8 cellular contexts compared by ENCODE assay signal in the genomic region with DNA sequence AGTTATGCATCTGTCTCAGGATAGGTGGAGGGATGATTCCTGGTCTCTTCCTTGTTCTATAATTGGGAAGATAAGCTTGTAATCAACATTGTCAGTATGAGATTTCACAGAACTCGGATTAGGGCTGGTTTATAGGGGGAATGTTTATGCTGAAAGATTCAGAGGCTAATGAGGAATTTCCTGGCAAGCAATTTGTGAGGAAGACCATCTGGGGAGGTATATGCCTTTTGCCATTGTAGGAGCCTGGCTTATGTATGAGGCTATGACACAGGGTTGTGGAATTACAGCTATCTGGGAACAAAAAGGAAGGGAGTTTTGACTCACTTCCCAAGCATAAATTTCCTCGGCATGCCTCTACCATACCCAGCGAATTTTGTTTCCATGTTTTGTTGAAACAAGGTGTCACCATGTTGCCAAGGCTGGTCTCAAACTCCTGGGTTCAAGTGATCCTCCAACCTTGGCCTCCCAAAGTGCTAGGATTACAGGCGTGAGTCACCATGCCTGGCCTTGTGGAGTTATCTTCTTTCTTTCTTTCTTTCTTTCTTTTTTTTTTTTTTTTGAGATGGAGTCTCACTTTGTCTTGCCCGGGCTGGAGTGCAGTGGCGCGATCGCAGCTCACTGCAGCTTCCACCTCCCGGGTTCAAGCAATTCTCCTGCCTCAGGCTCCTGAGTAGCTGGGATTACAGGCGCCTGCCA. TPM values are rescaled to one million over a fixed set of nuclear protein-coding genes. Genes with fewer than 3 reads are reported as not detected.
DNase-seq lines count a peak whose midpoint lies in the region; ATAC-seq and TF ChIP-seq lines count a peak whose summit lies in the region.

No MANE protein-coding gene starts in this region.

- ATAC-seq in CD8-positive, alpha-beta T cell, result no peak
- ATAC-seq in GM18505 (IDR thresholded peaks at IDR 0.05; ENCODE audit: unreplicated experiment), result no peak

- no peak for TF ChIP-seq POLR2A in GM18505 (IDR thresholded peaks at IDR 0.05; ENCODE audit: borderline replicate concordance, extremely low read depth, insufficient read depth, insufficient read length)

- no peak overlapping the region for H3K27ac ChIP-seq in CD8-positive, alpha-beta T cell (ENCODE audit: low read depth, low read length)

- no peaks in the 10 kb centered on the region for H3K27me3 Mint-ChIP-seq in CD8-positive, alpha-beta T cell (ENCODE audit: low read depth)
- H3K27me3 Mint-ChIP-seq in nephron progenitor cell (ENCODE audit: low read depth, poor library complexity), result peaks cover 22% of the 10 kb centered on the region

- H3K4me3 ChIP-seq in CD8-positive, alpha-beta T cell (ENCODE audit: low read depth, low read length), result no peak overlapping the region

- H3K27ac Mint-ChIP-seq in CD8-positive, alpha-beta T cell, result no peak overlapping the region
- H3K27ac Mint-ChIP-seq in nephron progenitor cell, result no peak overlapping the region

- no peak for DNase-seq in CD8-positive, alpha-beta T cell
- DNase-seq in NCI-H82 (lab: John Stamatoyannopoulos, UW) (peak; percentile 88), dermis microvascular lymphatic vessel endothelial cell (ENCODE audit: low read depth in 2 of 2) (peak; percentile 94 to 98), nephron progenitor cell (no peak), pons (ENCODE audit: low spot score) (no peak), ecto neural progenitor cell (ENCODE audit: low spot score) (no peak)
- no peak for DNase-seq in stimulated activated CD4-positive, alpha-beta T cell treated with anti-CD3 and anti-CD28 coated beads, Interleukin-4, amount 100 ng/mL, for 1 hour

- H3K36me3 ChIP-seq in CD8-positive, alpha-beta T cell (ENCODE audit: insufficient read depth, low read length), result peaks cover 17% of the 10 kb centered on the region

- H3K9me3 Mint-ChIP-seq in CD8-positive, alpha-beta T cell, result no peaks in the 10 kb centered on the region
- no peaks in the 10 kb centered on the region for H3K9me3 Mint-ChIP-seq in nephron progenitor cell

- H3K36me3 Mint-ChIP-seq in CD8-positive, alpha-beta T cell, result peaks cover 28% of the 10 kb centered on the region
- peaks cover 24% of the 10 kb centered on the region for H3K36me3 Mint-ChIP-seq in nephron progenitor cell (ENCODE audit: low read depth)

- H3K9me3 ChIP-seq in CD8-positive, alpha-beta T cell (ENCODE audit: low read length), result no peaks in the 10 kb centered on the region

- H3K4me1 Mint-ChIP-seq in CD8-positive, alpha-beta T cell (ENCODE audit: low read depth), result peaks cover 35% of the 10 kb centered on the region
- H3K4me1 Mint-ChIP-seq in nephron progenitor cell, result peaks cover 42% of the 10 kb centered on the region

- peak overlapping the region; percentile 47 for H3K4me3 Mint-ChIP-seq in CD8-positive, alpha-beta T cell
- peak overlapping the region; percentile 56 for H3K4me3 Mint-ChIP-seq in nephron progenitor cell

- intact Hi-C loops in CD8-positive, alpha-beta T cell (cut with DNase I, micrococcal nuclease), result loop anchor here in 1 of 2 experiments (5.0 to 10.0 kb wide), 2 partner anchors 340 to 1168 kb away; a partner anchor contains a TSS

- peaks cover 25% of the 10 kb centered on the region for H3K4me1 ChIP-seq in CD8-positive, alpha-beta T cell (ENCODE audit: insufficient read depth, low read length)

- no peaks in the 10 kb centered on the region for H3K27me3 ChIP-seq in CD8-positive, alpha-beta T cell (ENCODE audit: insufficient read depth, low read length)

- CTCF ChIA-PET in CD8-positive, alpha-beta T cell (lab: Charles Lee), result interaction anchor here (0.6 to 1.7 kb wide), 2 partner anchors 44 to 97 kb away, joined by 3 to 7 read pairs; no protein-coding TSS in a partner anchor

- POLR2A ChIA-PET in CD8-positive, alpha-beta T cell (lab: Charles Lee), result interaction anchor here (0.7 to 4.7 kb wide), 2 partner anchors 14 to 70 kb away, joined by 4 to 22 read pairs; a partner anchor contains a TSS

- no peak for TF ChIP-seq CTCF in CD8-positive, alpha-beta T cell (IDR thresholded peaks at IDR 0.05)
- no peak for TF ChIP-seq CTCF in nephron progenitor cell (IDR thresholded peaks at IDR 0.05)

RNA-seq across cellular contexts. Expression of a gene that starts 1.6 kb away (rescaled TPM):
- 10 to 100 TPM; 73.2 to 77.8 TPM for total RNA-seq in CD8-positive, alpha-beta T cell
- 66.1 and 79.3 TPM in 2 replicates for total RNA-seq in dermis microvascular lymphatic vessel endothelial cell

RNA-seq across cellular contexts. Expression of a gene that starts 5.7 kb away (rescaled TPM):
- total RNA-seq in CD8-positive, alpha-beta T cell, result 10 to 100 TPM; 34.9 to 35.6 TPM
- 22.5 and 30.1 TPM in 2 replicates for total RNA-seq in dermis microvascular lymphatic vessel endothelial cell

RNA-seq across cellular contexts. Expression of a gene that starts 14.0 kb away (rescaled TPM):
- 10 to 100 TPM; 63.7 to 64.6 TPM for total RNA-seq in CD8-positive, alpha-beta T cell
- 54.0 and 106 TPM in 2 replicates for total RNA-seq in dermis microvascular lymphatic vessel endothelial cell

RNA-seq across cellular contexts. Expression of a gene that starts 14.2 kb away (rescaled TPM):
- 1 to 10 TPM; 2.8 to 3.9 TPM for total RNA-seq in CD8-positive, alpha-beta T cell
- total RNA-seq in dermis microvascular lymphatic vessel endothelial cell, result 12.3 and 16.8 TPM in 2 replicates

RNA-seq across cellular contexts. Expression of a gene that starts 32.0 kb away (rescaled TPM):
- 10 to 100 TPM; 24.9 to 31.6 TPM for total RNA-seq in CD8-positive, alpha-beta T cell
- total RNA-seq in dermis microvascular lymphatic vessel endothelial cell, result 21.6 and 25.8 TPM in 2 replicates

Comparison
In these comparisons a context has a peak if more than half of its experiments do, and no peak if none do; other contexts are left out.
1. DNase-seq: peak in NCI-H82 (single experiment) and dermis microvascular lymphatic vessel endothelial cell (2 of 2); none in CD8-positive, alpha-beta T cell (0 of 7), nephron progenitor cell (single experiment), pons (single experiment), stimulated activated CD4-positive, alpha-beta T cell treated with anti-CD3 and anti-CD28 coated beads, Interleukin-4, amount 100 ng/mL, for 1 hour (single experiment) and ecto neural progenitor cell (single experiment).